29 cellular contexts compared by ENCODE assay signal in genomic region chr4:173259310-173259709, GRCh38.
DNase-seq lines count a peak whose midpoint lies in the region; ATAC-seq and TF ChIP-seq lines count a peak whose summit lies in the region.
"Had no signal": no experiment of that assay in that cellular context is flagged by ENCODE, and none has a peak within 500 bp of the region (broad histone marks: within the 10 kb centered on the region; RNA-seq: fewer than 3 reads in every experiment).

No MANE protein-coding gene starts in this region.

- H3K27ac ChIP-seq in AG04450 (ENCODE audit: low read depth, low read length) (no peak overlapping the region), HCT116 (ENCODE audit: low read depth, low read length) (no peak overlapping the region)
- H3K27ac ChIP-seq: heart right ventricle, right atrium auricular region, stomach, vagina had no signal

- H3K4me3 Mint-ChIP-seq in activated T-helper 17 cell treated with anti-CD3 and anti-CD28 coated beads, Interleukin-2, amount 50 U/mL, for 72 hours: no peak overlapping the region
- H3K4me3 Mint-ChIP-seq: activated CD4-positive, alpha-beta memory T cell treated with anti-CD3 and anti-CD28 coated beads for 36 hours; activated naive CD8-positive, alpha-beta T cell treated with anti-CD3 and anti-CD28 coated beads, Interleukin-2, amount 50 U/mL, for 24 hours; activated T-cell treated with anti-CD3 and anti-CD28 coated beads, Interleukin-2, amount 50 U/mL, for 72 hours; T-helper 2 cell treated with Interferon-gamma antibody and Interleukin-4, amounts not matched to agents 5 μg/mL and 100 μg/mL, for 36 hours had no signal

- no peaks in the 10 kb centered on the region for H3K9me3 Mint-ChIP-seq in activated T-helper 17 cell treated with anti-CD3 and anti-CD28 coated beads, Interleukin-2, amount 50 U/mL, for 72 hours
- H3K9me3 Mint-ChIP-seq: activated CD4-positive, alpha-beta memory T cell treated with anti-CD3 and anti-CD28 coated beads for 36 hours; activated naive CD8-positive, alpha-beta T cell treated with anti-CD3 and anti-CD28 coated beads, Interleukin-2, amount 50 U/mL, for 24 hours; activated T-cell treated with anti-CD3 and anti-CD28 coated beads, Interleukin-2, amount 50 U/mL, for 72 hours; T-helper 2 cell treated with Interferon-gamma antibody and Interleukin-4, amounts not matched to agents 5 μg/mL and 100 μg/mL, for 36 hours had no signal

- peaks cover 5% of the 10 kb centered on the region for H3K4me1 Mint-ChIP-seq in activated T-helper 17 cell treated with anti-CD3 and anti-CD28 coated beads, Interleukin-2, amount 50 U/mL, for 72 hours

- TF ChIP-seq CTCF in AG04450 (IDR thresholded peaks at IDR 0.05; ENCODE audit: low read depth, low read length) (peak; percentile 32), HCT116 (IDR thresholded peaks at IDR 0.05 in 2 of 3, conservative IDR thresholded peaks at IDR 0.05 in 1 of 3; ENCODE audit: borderline replicate concordance in 1 of 3, insufficient read depth in 1 of 3, low read depth in 2 of 3, low read length in 2 of 3) (peak in 2 of 3 experiments; percentile 16 to 34; a peak in 1 of 6 replicates), astrocyte of the spinal cord (IDR thresholded peaks at IDR 0.05; ENCODE audit: low read depth, low read length) (peak; percentile 20), fibroblast of the aortic adventitia (IDR thresholded peaks at IDR 0.05; ENCODE audit: insufficient read depth, low read length) (peak; percentile 31)

- POLR2A ChIA-PET in AG04450 (lab: Yijun Ruan, JAX) (no interaction called here), HCT116 (lab: Charles Lee) (no interaction called here)

- no peaks in the 10 kb centered on the region for H3K36me3 Mint-ChIP-seq in activated T-helper 17 cell treated with anti-CD3 and anti-CD28 coated beads, Interleukin-2, amount 50 U/mL, for 72 hours (ENCODE audit: low read depth)
- H3K36me3 Mint-ChIP-seq: activated CD4-positive, alpha-beta memory T cell treated with anti-CD3 and anti-CD28 coated beads for 36 hours had no signal

- peaks cover 36% of the 10 kb centered on the region for H3K79me2 ChIP-seq in HCT116 (ENCODE audit: insufficient read depth, low read length)

- RAD21 ChIA-PET in HCT116 (lab: Charles Lee; ENCODE audit: low non-redundant PET in 1 of 2, low total read pairs in 2 of 2, uncharacterized antibody in 2 of 2, unreplicated experiment in 2 of 2): no interaction called here

- CTCF ChIA-PET in AG04450 (lab: Charles Lee) (interaction anchor here (1.3 to 6.8 kb wide), 3 partner anchors 11 to 247 kb away, joined by 3 to 110 read pairs (median 11); no protein-coding TSS in a partner anchor), HCT116 (lab: Charles Lee) (interaction anchor here (1.2 to 3.4 kb wide), 5 partner anchors 42 to 246 kb away, joined by 4 to 13 read pairs (median 5); no protein-coding TSS in a partner anchor)

- no peak overlapping the region for H3K4me2 ChIP-seq in HCT116 (ENCODE audit: low read length)

- H3K4me3 ChIP-seq in AG04450 (ENCODE audit: low read depth, low read length) (no peak overlapping the region), HCT116 (replicated peaks in 1 of 2; ENCODE audit: low read depth in 1 of 2, low read length in 2 of 2) (no peak overlapping the region), astrocyte of the spinal cord (ENCODE audit: low read depth, low read length) (no peak overlapping the region), fibroblast of the aortic adventitia (ENCODE audit: low read depth, low read length) (no peak overlapping the region)
- H3K4me3 ChIP-seq: heart right ventricle, K562, right atrium auricular region, stomach, vagina had no signal

- H4K20me1 ChIP-seq in HCT116 (ENCODE audit: insufficient read depth): peaks cover 11% of the 10 kb centered on the region; the same call in 1 of the 2 replicates

- no peaks in the 10 kb centered on the region for H3K9me2 ChIP-seq in HCT116 (ENCODE audit: insufficient read depth)

- in situ Hi-C loops in astrocyte of the spinal cord (cut with HindIII; ENCODE audit: low sequenced_read_pairs): no loop called here

- H3K4me1 ChIP-seq in HCT116 (ENCODE audit: control insufficient read depth in 1 of 2, insufficient read depth in 2 of 2, low read length in 2 of 2): no peaks in the 10 kb centered on the region

- ATAC-seq in HCT116 (no peak), GM19455 (IDR thresholded peaks at IDR 0.05; ENCODE audit: unreplicated experiment) (no peak), HG02973 (IDR thresholded peaks at IDR 0.05; ENCODE audit: unreplicated experiment) (no peak)
- ATAC-seq in activated T-helper 17 cell treated with anti-CD3 and anti-CD28 coated beads, Interleukin-2, amount 50 U/mL, for 72 hours (replicated peaks): no peak
- ATAC-seq: activated naive CD8-positive, alpha-beta T cell treated with anti-CD3 and anti-CD28 coated beads, Interleukin-2, amount 50 U/mL, for 24 hours; activated T-cell treated with anti-CD3 and anti-CD28 coated beads, Interleukin-2, amount 50 U/mL, for 72 hours; heart right ventricle; left ventricle myocardium superior had no signal

- TF ChIP-seq POLR2A in HCT116 (IDR thresholded peaks at IDR 0.05; ENCODE audit: borderline replicate concordance, extremely low read depth, insufficient read depth, insufficient read length): no peak

- H3K36me3 ChIP-seq in HCT116 (ENCODE audit: control insufficient read depth in 1 of 2, insufficient read depth in 2 of 2, low read length in 2 of 2): no peaks in the 10 kb centered on the region
- H3K36me3 ChIP-seq: heart right ventricle, right atrium auricular region, stomach, vagina had no signal

- no peak overlapping the region for H3K27ac Mint-ChIP-seq in activated T-helper 17 cell treated with anti-CD3 and anti-CD28 coated beads, Interleukin-2, amount 50 U/mL, for 72 hours
- H3K27ac Mint-ChIP-seq: activated CD4-positive, alpha-beta memory T cell treated with anti-CD3 and anti-CD28 coated beads for 36 hours; activated naive CD8-positive, alpha-beta T cell treated with anti-CD3 and anti-CD28 coated beads, Interleukin-2, amount 50 U/mL, for 24 hours; activated T-cell treated with anti-CD3 and anti-CD28 coated beads, Interleukin-2, amount 50 U/mL, for 72 hours; T-helper 2 cell treated with Interferon-gamma antibody and Interleukin-4, amounts not matched to agents 5 μg/mL and 100 μg/mL, for 36 hours had no signal

- BruUV-seq in HCT116 (replicated peaks; lab: Mats Ljungman, UMichigan): no TSS peak

- H3K27me3 ChIP-seq in AG04450 (ENCODE audit: control insufficient read depth, insufficient read depth, low read length): no peaks in the 10 kb centered on the region
- no peaks in the 10 kb centered on the region for H3K27me3 ChIP-seq in HCT116 (ENCODE audit: insufficient read depth, low read length)
- H3K27me3 ChIP-seq: heart right ventricle, right atrium auricular region, stomach, vagina had no signal

- DNase-seq in AG04450 (ENCODE audit: low read depth, low spot score): no peak
- DNase-seq in HCT116 (ENCODE audit: low read depth, low spot score): no peak
- no peak for DNase-seq in astrocyte of the spinal cord (ENCODE audit: low read depth, low spot score)
- DNase-seq in fibroblast of the aortic adventitia (ENCODE audit: low read depth): no peak
- no peak for DNase-seq in NOMO-1 treated with dmso at 0.1 percent for 144 hours (lab: John Stamatoyannopoulos, UW; ENCODE audit: unreplicated experiment)
- DNase-seq: activated CD4-positive, alpha-beta memory T cell treated with anti-CD3 and anti-CD28 coated beads for 36 hours; activated CD4-positive, alpha-beta T cell treated with anti-CD3 and anti-CD28 coated beads for 1 hour; activated naive CD4-positive, alpha-beta T cell; activated naive CD8-positive, alpha-beta T cell treated with anti-CD3 and anti-CD28 coated beads, Interleukin-2, amount 50 U/mL, for 24 hours; activated T-cell treated with anti-CD3 and anti-CD28 coated beads, Interleukin-2, amount 50 U/mL, for 72 hours; DMS153; heart right ventricle; kidney; left ventricle myocardium superior; NCI-H1105 treated with DMSO at 0.1 percent for 48 hours; NCI-H1930; NCI-H526 treated with DMSO at 0.1 percent for 48 hours; NK-92 treated with Interleukin-12 subunit alpha and Interleukin-12 subunit beta, amount 100 ng/mL, for 24 hours; Right ventricle myocardium superior; stimulated activated CD4-positive, alpha-beta T cell treated with anti-CD3 and anti-CD28 coated beads, Interleukin-1b, Interleukin-23, amount 100 ng/mL, for 48 hours; stimulated activated CD8-positive, alpha-beta memory T cell treated with anti-CD3 and anti-CD28 coated beads, Interleukin-4, amount 100 ng/mL, for 48 hours; stomach had no signal

- no peak overlapping the region for H2AFZ ChIP-seq in HCT116 (ENCODE audit: low read depth, low read length, poor library complexity, severe bottlenecking)

- no peaks in the 10 kb centered on the region for H3K9me3 ChIP-seq in AG04450 (ENCODE audit: control insufficient read depth, insufficient read depth, low read length)
- H3K9me3 ChIP-seq in HCT116 (ENCODE audit: control insufficient read depth in 1 of 2, insufficient read depth in 1 of 2, low read depth in 1 of 2, low read length in 2 of 2): no peaks in the 10 kb centered on the region
- H3K9me3 ChIP-seq: heart right ventricle, right atrium auricular region, stomach, vagina had no signal

- H3K27me3 Mint-ChIP-seq in activated T-helper 17 cell treated with anti-CD3 and anti-CD28 coated beads, Interleukin-2, amount 50 U/mL, for 72 hours: no peaks in the 10 kb centered on the region
- H3K27me3 Mint-ChIP-seq: activated CD4-positive, alpha-beta memory T cell treated with anti-CD3 and anti-CD28 coated beads for 36 hours; activated naive CD8-positive, alpha-beta T cell treated with anti-CD3 and anti-CD28 coated beads, Interleukin-2, amount 50 U/mL, for 24 hours had no signal

- intact Hi-C loops in HCT116 (cut with micrococcal nuclease): no loop called here

- no peak for TF ChIP-seq RAD21 in HCT116 (IDR thresholded peaks at IDR 0.05; ENCODE audit: low read depth)

- H3K9ac ChIP-seq in HCT116 (ENCODE audit: low read length): no peak overlapping the region

TF ChIP-seq in HCT116, 20 proteins besides CTCF, POLR2A, EP300 and RAD21:
- TF ChIP-seq, protein P1, sequence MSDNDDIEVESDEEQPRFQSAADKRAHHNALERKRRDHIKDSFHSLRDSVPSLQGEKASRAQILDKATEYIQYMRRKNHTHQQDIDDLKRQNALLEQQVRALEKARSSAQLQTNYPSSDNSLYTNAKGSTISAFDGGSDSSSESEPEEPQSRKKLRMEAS (IDR thresholded peaks at IDR 0.05): no peak
- TF ChIP-seq YY1 (IDR thresholded peaks at IDR 0.05; ENCODE audit: extremely low read depth, insufficient replicate concordance, low read depth, low read length): no peak
